Comparison of ENCODE assay signal across 12 cellular contexts in genomic region chr2:138504092-138504491, GRCh38. TPM values are rescaled to one million over a fixed set of nuclear protein-coding genes. Genes with fewer than 3 reads are reported as not detected.
A peak's percentile ranks its signal among the peaks of the same experiment; 100 is the strongest.
DNase-seq lines count a peak whose midpoint lies in the region; ATAC-seq, FAIRE-seq and TF ChIP-seq lines count a peak whose summit lies in the region.
"Had no signal": no experiment of that assay in that cellular context is flagged by ENCODE, and none has a peak within 500 bp of the region (broad histone marks: within the 10 kb centered on the region; RNA-seq: fewer than 3 reads in every experiment).

No MANE protein-coding gene starts in this region.

- no peaks in the 10 kb centered on the region for H3K36me3 ChIP-seq in ACC112 (ENCODE audit: insufficient read depth, low read length)
- no peaks in the 10 kb centered on the region for H3K36me3 ChIP-seq in GM23248 (ENCODE audit: low read depth)
- no peaks in the 10 kb centered on the region for H3K36me3 ChIP-seq in astrocyte (ENCODE audit: insufficient read depth, low read length)
- no peaks in the 10 kb centered on the region for H3K36me3 ChIP-seq in muscle layer of duodenum (ENCODE audit: control insufficient read depth in 1 of 2, insufficient read depth in 2 of 2, low read length in 2 of 2)

- H3K27me3 Mint-ChIP-seq in astrocyte (ENCODE audit: low read depth, unreplicated experiment) = no peaks in the 10 kb centered on the region

- H3K4me3 Mint-ChIP-seq in astrocyte (ENCODE audit: unreplicated experiment) = peak overlapping the region; percentile 100

- H3K4me1 Mint-ChIP-seq in astrocyte (ENCODE audit: low read depth, unreplicated experiment) = peaks cover 18% of the 10 kb centered on the region

- peaks cover 4% of the 10 kb centered on the region for H3K36me3 Mint-ChIP-seq in astrocyte (ENCODE audit: low read depth, unreplicated experiment)

- no peak for DNase-seq in GM23248
- no peak for DNase-seq in astrocyte (ENCODE audit: low read depth)
- no peak for DNase-seq in NCI-H2227 (lab: John Stamatoyannopoulos, UW; ENCODE audit: unreplicated experiment)
- DNase-seq in NCI-H1436 (lab: John Stamatoyannopoulos, UW) = no peak
- DNase-seq: DMS 273 treated with DMSO at 0.1 percent for 48 hours, NCI-H1048 had no signal

- H2AFZ ChIP-seq in ACC112 (ENCODE audit: low read length, unreplicated experiment) (no peak overlapping the region), GM23248 (no peak overlapping the region), astrocyte (ENCODE audit: low read depth, low read length) (no peak overlapping the region)

- in situ Hi-C loops in GM23248 (cut with MboI) = no loop called here

- peaks cover 48% of the 10 kb centered on the region for H3K79me2 ChIP-seq in ACC112 (ENCODE audit: control insufficient read depth, insufficient read depth, low read length, unreplicated experiment)
- peaks cover 77% of the 10 kb centered on the region for H3K79me2 ChIP-seq in GM23248 (ENCODE audit: insufficient read depth)
- peaks cover 68% of the 10 kb centered on the region for H3K79me2 ChIP-seq in astrocyte (ENCODE audit: insufficient read depth, low read length)

- H3K4me1 ChIP-seq in ACC112 (ENCODE audit: control insufficient read depth, insufficient read depth, low read length, unreplicated experiment) (peaks cover 14% of the 10 kb centered on the region), GM23248 (ENCODE audit: insufficient read depth) (peaks cover 21% of the 10 kb centered on the region), astrocyte (ENCODE audit: insufficient read depth, low read length) (peaks cover 12% of the 10 kb centered on the region), muscle layer of duodenum (ENCODE audit: control insufficient read depth in 1 of 2, insufficient read depth in 2 of 2, low read length in 2 of 2) (peaks cover 13 to 34% of the 10 kb centered on the region in 2 donors)

- H3K9me3 ChIP-seq in GM23248 (ENCODE audit: low read depth) (no peaks in the 10 kb centered on the region), astrocyte (ENCODE audit: insufficient read depth, low read depth, low read length) (no peaks in the 10 kb centered on the region), muscle layer of duodenum (ENCODE audit: control insufficient read depth in 1 of 2, low read length in 2 of 2) (no peaks in the 10 kb centered on the region)

- H3K9ac ChIP-seq in GM23248 (peak overlapping the region; percentile 83; the same call in 1 of the 2 replicates), astrocyte (ENCODE audit: low read length) (no peak overlapping the region)

- H3K4me2 ChIP-seq in GM23248 (ENCODE audit: unreplicated experiment) (peak overlapping the region; percentile 96), astrocyte (ENCODE audit: low read length) (peak overlapping the region; percentile 8)

- TF ChIP-seq CTCF in astrocyte (IDR thresholded peaks at IDR 0.05; ENCODE audit: insufficient read depth, low read depth, low read length) = no peak

- H3K9me3 Mint-ChIP-seq in astrocyte (ENCODE audit: unreplicated experiment) = no peaks in the 10 kb centered on the region

- H3K27me3 ChIP-seq in ACC112 (ENCODE audit: insufficient read depth, low read length) (no peaks in the 10 kb centered on the region), GM23248 (replicated peaks; ENCODE audit: insufficient read depth) (no peaks in the 10 kb centered on the region), astrocyte (ENCODE audit: insufficient read depth, low read length) (no peaks in the 10 kb centered on the region), muscle layer of duodenum (ENCODE audit: low read depth, low read length) (no peaks in the 10 kb centered on the region)

- no peaks in the 10 kb centered on the region for H4K20me1 ChIP-seq in GM23248 (ENCODE audit: insufficient read depth)
- H4K20me1 ChIP-seq in astrocyte (ENCODE audit: insufficient read depth, low read length) = peaks cover 45% of the 10 kb centered on the region

- H3K4me3 ChIP-seq in ACC112 (ENCODE audit: low read depth, low read length) (peak overlapping the region; percentile 98), GM23248 (peak overlapping the region; percentile 92), astrocyte (ENCODE audit: insufficient read depth, low read depth, low read length) (peak overlapping the region; percentile 79), muscle layer of duodenum (ENCODE audit: low read depth in 1 of 2, low read length in 2 of 2) (peak overlapping the region; percentile 94 to 96)

- H3K27ac ChIP-seq in ACC112 (ENCODE audit: low read depth, low read length) = no peak overlapping the region
- no peak overlapping the region for H3K27ac ChIP-seq in GM23248
- no peak overlapping the region for H3K27ac ChIP-seq in astrocyte (ENCODE audit: low read depth, low read length)
- no peak overlapping the region for H3K27ac ChIP-seq in muscle layer of duodenum (ENCODE audit: low read length)

- H3K9me2 ChIP-seq in GM23248 (ENCODE audit: insufficient read depth) = no peaks in the 10 kb centered on the region

- no peak for ATAC-seq in GM21529 (IDR thresholded peaks at IDR 0.05; ENCODE audit: unreplicated experiment)
- no peak for ATAC-seq in GM19023 (IDR thresholded peaks at IDR 0.05; ENCODE audit: unreplicated experiment)
- ATAC-seq: left lobe of liver, Panc1 had no signal

- H3K27ac Mint-ChIP-seq in astrocyte (ENCODE audit: unreplicated experiment) = no peak overlapping the region

- no peak for FAIRE-seq in astrocyte (lab: Jason Lieb, UNC)

- H3F3A ChIP-seq in GM23248 (ENCODE audit: insufficient read depth) = 0 out of 2 replicates have a peak, but pooled peaks cover 4% of the 10 kb centered on the region

RNA-seq across cellular contexts. Expression of gene SPOPL, which starts 2.5 kb away (rescaled TPM):
- 9.5 and 12.0 TPM in 2 replicates for total RNA-seq in GM23248 (2014; rRNA removed; shearing (Covaris generic))
- 3.5 and 3.6 TPM in 2 replicates for polyA plus RNA-seq in GM23248 (2016; fragmentation: Nextera tagmentation; extraction: Ambion mirVana)
- total RNA-seq in astrocyte = 22.6 and 23.2 TPM in 2 replicates
